In the genomic region with DNA sequence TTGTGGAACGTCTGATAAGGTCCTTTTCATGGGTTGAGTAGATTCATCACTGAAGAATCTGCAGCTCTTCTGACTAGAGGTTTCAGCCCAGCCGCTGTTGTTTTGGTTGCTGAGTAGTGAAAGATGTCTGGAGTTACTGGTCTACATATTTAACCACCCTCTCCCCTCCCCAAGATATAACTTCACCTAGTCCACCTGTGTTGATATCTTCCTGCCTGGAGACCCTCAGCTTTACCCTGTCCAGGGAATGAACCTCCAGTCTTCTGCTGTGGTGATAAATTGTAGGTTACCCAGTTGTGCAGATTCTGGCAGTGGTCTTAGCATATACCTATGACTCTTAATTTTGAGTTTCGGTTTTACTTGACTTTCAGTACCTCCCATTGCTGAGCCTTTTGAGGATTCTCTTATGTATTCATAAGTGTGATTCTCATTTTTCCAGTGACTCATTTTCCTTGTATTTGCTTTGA, we compare ENCODE assay signal across 8 cellular contexts.
A peak's percentile ranks its signal among the peaks of the same experiment; 100 is the strongest.
DNase-seq lines count a peak whose midpoint lies in the region; ATAC-seq and TF ChIP-seq lines count a peak whose summit lies in the region.

No MANE protein-coding gene starts in this region.

- TF ChIP-seq EP300 in upper lobe of left lung (IDR thresholded peaks at IDR 0.05): no peak

- H3K36me3 ChIP-seq in skeletal muscle satellite cell (ENCODE audit: insufficient read depth, low read length) (no peaks in the 10 kb centered on the region), upper lobe of left lung (no peaks in the 10 kb centered on the region)

- no peaks in the 10 kb centered on the region for H3K9me3 Mint-ChIP-seq in activated CD8-positive, alpha-beta T cell treated with anti-CD3 and anti-CD28 coated beads, Interleukin-2, amount 10 ng/mL, durations not matched to agents 7 days and 5 days (ENCODE audit: insufficient read depth)

- peaks cover 34% of the 10 kb centered on the region for H3K4me1 Mint-ChIP-seq in activated CD8-positive, alpha-beta T cell treated with anti-CD3 and anti-CD28 coated beads, Interleukin-2, amount 10 ng/mL, durations not matched to agents 7 days and 5 days (ENCODE audit: low read depth)

- peak overlapping the region; percentile 14 for H3K4me2 ChIP-seq in skeletal muscle satellite cell (ENCODE audit: low read length)

- 86 to 97% methylated on average over 3 of the region's 3 CpGs for WGBS in upper lobe of left lung, 2 donors

- DNase-seq in activated CD8-positive, alpha-beta T cell treated with anti-CD3 and anti-CD28 coated beads, Interleukin-2, amount 10 ng/mL, durations not matched to agents 7 days and 5 days: peak; percentile 22
- no peak for DNase-seq in NCI-H526 treated with DMSO at 0.1 percent for 48 hours (lab: John Stamatoyannopoulos, UW)
- DNase-seq in upper lobe of left lung: no peak
- DNase-seq in NCI-H524 treated with DMSO at 0.1 percent for 48 hours (lab: John Stamatoyannopoulos, UW): no peak
- no peak for DNase-seq in pons (ENCODE audit: low spot score)

- H3K4me3 Mint-ChIP-seq in activated CD8-positive, alpha-beta T cell treated with anti-CD3 and anti-CD28 coated beads, Interleukin-2, amount 10 ng/mL, durations not matched to agents 7 days and 5 days: peak overlapping the region; percentile 37

- H3K4me3 ChIP-seq in skeletal muscle satellite cell (ENCODE audit: low read length): no peak overlapping the region
- no peak overlapping the region for H3K4me3 ChIP-seq in upper lobe of left lung

- H3K36me3 Mint-ChIP-seq in activated CD8-positive, alpha-beta T cell treated with anti-CD3 and anti-CD28 coated beads, Interleukin-2, amount 10 ng/mL, durations not matched to agents 7 days and 5 days (ENCODE audit: low read depth): peaks cover 3% of the 10 kb centered on the region

- CTCF ChIA-PET in activated CD8-positive, alpha-beta T cell treated with anti-CD3 and anti-CD28 coated beads, Interleukin-2, amount 10 ng/mL, durations not matched to agents 7 days and 5 days (lab: Charles Lee): interaction anchor here (1.0 kb wide), 1 partner anchor 14 kb away, joined by 3 read pairs; no protein-coding TSS in a partner anchor

- ATAC-seq in GM18873 (IDR thresholded peaks at IDR 0.05; ENCODE audit: low FRiP score, unreplicated experiment) (peak; percentile 96), HG03039 (IDR thresholded peaks at IDR 0.05; ENCODE audit: unreplicated experiment) (peak; percentile 94), upper lobe of left lung (ENCODE audit: low FRiP score in 2 of 2) (no peak)
- ATAC-seq in activated CD8-positive, alpha-beta T cell treated with anti-CD3 and anti-CD28 coated beads, Interleukin-2, amount 10 ng/mL, durations not matched to agents 7 days and 5 days: peak; percentile 92

- no peaks in the 10 kb centered on the region for H3K9me3 ChIP-seq in skeletal muscle satellite cell (replicated peaks; ENCODE audit: low read length)
- H3K9me3 ChIP-seq in upper lobe of left lung: no peaks in the 10 kb centered on the region

- H3K27ac Mint-ChIP-seq in activated CD8-positive, alpha-beta T cell treated with anti-CD3 and anti-CD28 coated beads, Interleukin-2, amount 10 ng/mL, durations not matched to agents 7 days and 5 days: peak overlapping the region; percentile 56

- no peak overlapping the region for H3K27ac ChIP-seq in upper lobe of left lung

- no peak for TF ChIP-seq POLR2A in upper lobe of left lung (IDR thresholded peaks at IDR 0.05)

- TF ChIP-seq CTCF in upper lobe of left lung (IDR thresholded peaks at IDR 0.05): no peak

- POLR2A ChIA-PET in activated CD8-positive, alpha-beta T cell treated with anti-CD3 and anti-CD28 coated beads, Interleukin-2, amount 10 ng/mL, durations not matched to agents 7 days and 5 days (lab: Charles Lee): interaction anchor here (0.5 to 1.4 kb wide), 3 partner anchors 15 to 62 kb away, joined by 3 to 6 read pairs (median 3); a partner anchor contains a TSS

- H3K4me1 ChIP-seq in skeletal muscle satellite cell (ENCODE audit: control insufficient read depth, insufficient read depth, low read length): peaks cover 7% of the 10 kb centered on the region
- H3K4me1 ChIP-seq in upper lobe of left lung: peaks cover 0 to 10% (median 1%) of the 10 kb centered on the region in 4 donors

- H3K9ac ChIP-seq in skeletal muscle satellite cell (ENCODE audit: low read depth, low read length): no peak overlapping the region

- H3K27me3 Mint-ChIP-seq in activated CD8-positive, alpha-beta T cell treated with anti-CD3 and anti-CD28 coated beads, Interleukin-2, amount 10 ng/mL, durations not matched to agents 7 days and 5 days (ENCODE audit: low read depth): no peaks in the 10 kb centered on the region

- H3K27me3 ChIP-seq in skeletal muscle satellite cell (ENCODE audit: control insufficient read depth, insufficient read depth, low read length) (no peaks in the 10 kb centered on the region), upper lobe of left lung (no peaks in the 10 kb centered on the region)

Comparison
In these comparisons a context has a peak if more than half of its experiments do, and no peak if none do; other contexts are left out.
1. ATAC-seq: peak in GM18873 (single experiment), HG03039 (single experiment) and activated CD8-positive, alpha-beta T cell treated with anti-CD3 and anti-CD28 coated beads, Interleukin-2, amount 10 ng/mL, durations not matched to agents 7 days and 5 days (single experiment); none in upper lobe of left lung (0 of 2).